ENCODE assay signal across 8 cellular contexts in the genomic region with DNA sequence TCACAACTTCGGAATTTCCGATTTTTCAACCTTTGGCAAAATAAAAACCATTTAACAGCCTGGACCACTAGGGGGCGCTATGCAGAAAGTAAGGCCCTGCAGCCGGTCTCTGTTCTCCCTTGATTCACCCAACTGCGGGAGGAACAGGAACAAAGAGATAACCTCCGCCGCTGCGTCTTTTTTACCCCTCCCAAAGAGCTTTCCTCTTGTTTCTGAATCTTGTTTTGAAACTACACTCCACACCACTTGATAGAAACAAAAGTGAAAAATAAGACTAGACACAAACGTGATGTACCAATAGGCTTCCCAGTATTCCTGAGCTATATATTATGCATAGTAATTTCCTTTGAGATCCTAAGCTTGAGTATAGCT.
DNase-seq lines count a peak whose midpoint lies in the region; TF ChIP-seq lines count a peak whose summit lies in the region.

No MANE protein-coding gene starts in this region.

- H3K4me3 ChIP-seq in fibroblast of the aortic adventitia (ENCODE audit: low read depth, low read length): peak overlapping the region; percentile 19
- H3K4me3 ChIP-seq in suprapubic skin: no peak overlapping the region

- peaks cover 8% of the 10 kb centered on the region for H3K4me1 Mint-ChIP-seq in activated T-helper 1 cell treated with anti-CD3 and anti-CD28 coated beads, Interleukin-12 subunit alpha, Interleukin-12 subunit beta, Interleukin-2, Interleukin-4 antibody, amounts not matched to agents 30 ng/mL and 10 ng/mL and 1 ng/mL, durations not matched to agents 14 hours and 24 hours and 36 hours (ENCODE audit: low read depth)

- H3K4me1 ChIP-seq in suprapubic skin: peaks cover 7% of the 10 kb centered on the region

- TF ChIP-seq POLR2A in suprapubic skin (IDR thresholded peaks at IDR 0.05): no peak

- 8% methylated on average over 9 of the region's 9 CpGs for WGBS in suprapubic skin

- H3K36me3 ChIP-seq in suprapubic skin: no peaks in the 10 kb centered on the region

- no peaks in the 10 kb centered on the region for H3K36me3 Mint-ChIP-seq in activated T-helper 1 cell treated with anti-CD3 and anti-CD28 coated beads, Interleukin-12 subunit alpha, Interleukin-12 subunit beta, Interleukin-2, Interleukin-4 antibody, amounts not matched to agents 30 ng/mL and 10 ng/mL and 1 ng/mL, durations not matched to agents 14 hours and 24 hours and 36 hours (ENCODE audit: low read depth)

- intact Hi-C loops in activated T-helper 1 cell treated with anti-CD3 and anti-CD28 coated beads, Interleukin-12 subunit alpha, Interleukin-12 subunit beta, Interleukin-2, Interleukin-4 antibody, amounts not matched to agents 30 ng/mL and 10 ng/mL and 1 ng/mL, durations not matched to agents 14 hours and 24 hours and 36 hours (cut with micrococcal nuclease): loop anchor here (1.0 to 5.0 kb wide), 5 partner anchors 85 to 403 kb away; no protein-coding TSS in a partner anchor

- no peak overlapping the region for H3K27ac Mint-ChIP-seq in activated T-helper 1 cell treated with anti-CD3 and anti-CD28 coated beads, Interleukin-12 subunit alpha, Interleukin-12 subunit beta, Interleukin-2, Interleukin-4 antibody, amounts not matched to agents 30 ng/mL and 10 ng/mL and 1 ng/mL, durations not matched to agents 14 hours and 24 hours and 36 hours

- peaks cover 10% of the 10 kb centered on the region for H3K27me3 Mint-ChIP-seq in activated T-helper 1 cell treated with anti-CD3 and anti-CD28 coated beads, Interleukin-12 subunit alpha, Interleukin-12 subunit beta, Interleukin-2, Interleukin-4 antibody, amounts not matched to agents 30 ng/mL and 10 ng/mL and 1 ng/mL, durations not matched to agents 14 hours and 24 hours and 36 hours (ENCODE audit: insufficient read depth)

- no peak for TF ChIP-seq EP300 in suprapubic skin (IDR thresholded peaks at IDR 0.05)

- no peak overlapping the region for H3K27ac ChIP-seq in suprapubic skin

- H3K9me3 Mint-ChIP-seq in activated T-helper 1 cell treated with anti-CD3 and anti-CD28 coated beads, Interleukin-12 subunit alpha, Interleukin-12 subunit beta, Interleukin-2, Interleukin-4 antibody, amounts not matched to agents 30 ng/mL and 10 ng/mL and 1 ng/mL, durations not matched to agents 14 hours and 24 hours and 36 hours: no peaks in the 10 kb centered on the region

- H3K27me3 ChIP-seq in suprapubic skin: peaks cover 13% of the 10 kb centered on the region

- peak; percentile 75 for TF ChIP-seq CTCF in fibroblast of the aortic adventitia (IDR thresholded peaks at IDR 0.05; ENCODE audit: insufficient read depth, low read length)
- TF ChIP-seq CTCF in suprapubic skin (IDR thresholded peaks at IDR 0.05): peak; percentile 39 to 77

- H3K9me3 ChIP-seq in suprapubic skin: no peaks in the 10 kb centered on the region

- H3K4me3 Mint-ChIP-seq in activated T-helper 1 cell treated with anti-CD3 and anti-CD28 coated beads, Interleukin-12 subunit alpha, Interleukin-12 subunit beta, Interleukin-2, Interleukin-4 antibody, amounts not matched to agents 30 ng/mL and 10 ng/mL and 1 ng/mL, durations not matched to agents 14 hours and 24 hours and 36 hours: peak overlapping the region; percentile 45

- DNase-seq in DMS53 treated with DMSO at 0.1 percent for 48 hours (lab: John Stamatoyannopoulos, UW; ENCODE audit: unreplicated experiment): peak; percentile 84
- peak; percentile 93 to 96 for DNase-seq in Kasumi-1 (lab: John Stamatoyannopoulos, UW)
- peak; percentile 75 for DNase-seq in RKO (ENCODE audit: low spot score)
- peak; percentile 52 for DNase-seq in activated T-helper 1 cell treated with anti-CD3 and anti-CD28 coated beads, Interleukin-12 subunit alpha, Interleukin-12 subunit beta, Interleukin-2, Interleukin-4 antibody, amounts not matched to agents 30 ng/mL and 10 ng/mL and 1 ng/mL, durations not matched to agents 14 hours and 24 hours and 36 hours (ENCODE audit: low spot score)
- DNase-seq in fibroblast of the aortic adventitia (ENCODE audit: low read depth): peak; percentile 76
- peak; percentile 5 for DNase-seq in occipital lobe (lab: John Stamatoyannopoulos, UW)
- peak; percentile 68 to 82 for DNase-seq in suprapubic skin (ENCODE audit: low spot score in 2 of 2)
- no peak for DNase-seq in GF-D8 (lab: John Stamatoyannopoulos, UW)
